In genomic region chr17:31424944-31425582, GRCh38 we compare ENCODE assay signal across 1 cellular context.
A peak's percentile ranks its signal among the peaks of the same experiment; 100 is the strongest.
TF ChIP-seq lines count a peak whose summit lies in the region.

No MANE protein-coding gene starts in this region.

TF ChIP-seq in HepG2, 621 proteins besides CTCF, POLR2A, EP300 and RAD21 (continued from another document):
- no peak for TF ChIP-seq ARID5B (CRISPR knock-in tag; IDR thresholded peaks at IDR 0.05)
- TF ChIP-seq GFI1 (CRISPR knock-in tag; IDR thresholded peaks at IDR 0.05; ENCODE audit: borderline replicate concordance): peak; percentile 39; the same call in 1 of the 2 replicates
TF ChIP-seq in HepG2: peak in this region for 2.
